ENCODE assay signal across 2 cellular contexts in the genomic region with DNA sequence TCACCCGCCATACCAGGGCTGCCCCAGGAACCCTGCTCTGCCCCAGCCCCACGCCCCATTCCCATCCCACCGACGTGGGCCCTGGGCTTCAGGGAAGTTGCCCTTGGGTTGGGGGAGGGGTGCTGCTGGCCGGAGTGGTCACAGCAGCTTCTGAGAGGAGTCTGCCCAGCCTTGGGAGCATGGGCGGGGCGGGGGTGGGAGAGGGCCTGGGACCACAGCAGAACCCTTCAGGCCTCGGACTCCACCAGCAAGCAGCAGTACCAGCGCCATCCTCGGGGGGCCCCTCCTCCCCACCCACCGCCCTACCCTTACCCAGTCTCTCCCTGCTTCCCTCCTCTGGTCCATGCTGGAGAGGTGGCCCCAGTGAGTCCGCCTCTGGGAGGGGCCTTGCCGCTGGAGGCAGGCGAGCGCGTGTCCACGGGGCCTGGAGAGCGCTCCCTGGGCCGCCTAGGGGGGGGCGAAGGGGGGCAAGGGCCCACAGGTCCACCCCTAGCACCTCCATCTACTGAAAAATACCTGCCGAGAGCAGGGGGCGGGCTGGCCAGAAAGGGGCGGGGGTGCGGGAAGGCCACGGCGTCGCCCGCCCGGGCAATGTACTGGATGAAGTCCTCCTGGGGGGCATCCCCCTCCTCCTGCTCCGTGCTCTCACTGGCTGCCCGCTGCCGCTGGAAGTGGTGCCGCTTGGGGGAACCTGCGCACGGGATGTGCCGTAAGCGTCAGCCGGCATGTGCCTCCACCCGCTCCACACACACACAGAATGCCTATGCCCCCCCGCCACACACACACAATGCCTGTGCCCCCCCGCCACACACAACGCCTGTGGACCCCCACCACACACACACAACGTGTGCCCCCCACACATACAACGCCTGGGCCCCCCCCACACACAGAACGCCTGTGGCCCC.
TF ChIP-seq lines count a peak whose summit lies in the region.

No MANE protein-coding gene starts in this region.

TF ChIP-seq in HEK293, 187 proteins besides CTCF, POLR2A, EP300 and RAD21:
- TF ChIP-seq ZNF621 (tag by site-specific recombination; IDR thresholded peaks at IDR 0.05): no peak
- peak; percentile 41 for TF ChIP-seq KLF1 (tag by site-specific recombination; IDR thresholded peaks at IDR 0.05)
- peak; percentile 43 for TF ChIP-seq GLIS1 (tag by site-specific recombination; IDR thresholded peaks at IDR 0.05)
- no peak for TF ChIP-seq ZNF184 (tag by site-specific recombination; IDR thresholded peaks at IDR 0.05)
- TF ChIP-seq, protein P1, sequence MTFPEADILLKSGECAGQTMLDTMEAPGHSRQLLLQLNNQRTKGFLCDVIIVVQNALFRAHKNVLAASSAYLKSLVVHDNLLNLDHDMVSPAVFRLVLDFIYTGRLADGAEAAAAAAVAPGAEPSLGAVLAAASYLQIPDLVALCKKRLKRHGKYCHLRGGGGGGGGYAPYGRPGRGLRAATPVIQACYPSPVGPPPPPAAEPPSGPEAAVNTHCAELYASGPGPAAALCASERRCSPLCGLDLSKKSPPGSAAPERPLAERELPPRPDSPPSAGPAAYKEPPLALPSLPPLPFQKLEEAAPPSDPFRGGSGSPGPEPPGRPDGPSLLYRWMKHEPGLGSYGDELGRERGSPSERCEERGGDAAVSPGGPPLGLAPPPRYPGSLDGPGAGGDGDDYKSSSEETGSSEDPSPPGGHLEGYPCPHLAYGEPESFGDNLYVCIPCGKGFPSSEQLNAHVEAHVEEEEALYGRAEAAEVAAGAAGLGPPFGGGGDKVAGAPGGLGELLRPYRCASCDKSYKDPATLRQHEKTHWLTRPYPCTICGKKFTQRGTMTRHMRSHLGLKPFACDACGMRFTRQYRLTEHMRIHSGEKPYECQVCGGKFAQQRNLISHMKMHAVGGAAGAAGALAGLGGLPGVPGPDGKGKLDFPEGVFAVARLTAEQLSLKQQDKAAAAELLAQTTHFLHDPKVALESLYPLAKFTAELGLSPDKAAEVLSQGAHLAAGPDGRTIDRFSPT (tag by site-specific recombination; IDR thresholded peaks at IDR 0.05): peak; percentile 15; the same call in 1 of the 2 replicates
- TF ChIP-seq ZNF843 (tag by site-specific recombination; IDR thresholded peaks at IDR 0.05): no peak
- peak; percentile 54; the same call in 1 of the 2 replicates for TF ChIP-seq KLF8 (tag by site-specific recombination; IDR thresholded peaks at IDR 0.05)
- no peak for TF ChIP-seq ZNF37A (tag by site-specific recombination; IDR thresholded peaks at IDR 0.05)
- TF ChIP-seq WT1 (tag by site-specific recombination; IDR thresholded peaks at IDR 0.05): no peak
- no peak for TF ChIP-seq ZBTB1 (tag by site-specific recombination; IDR thresholded peaks at IDR 0.05)
- TF ChIP-seq HOXC10 (CRISPR knock-in tag; IDR thresholded peaks at IDR 0.05): no peak
- TF ChIP-seq, protein P2, sequence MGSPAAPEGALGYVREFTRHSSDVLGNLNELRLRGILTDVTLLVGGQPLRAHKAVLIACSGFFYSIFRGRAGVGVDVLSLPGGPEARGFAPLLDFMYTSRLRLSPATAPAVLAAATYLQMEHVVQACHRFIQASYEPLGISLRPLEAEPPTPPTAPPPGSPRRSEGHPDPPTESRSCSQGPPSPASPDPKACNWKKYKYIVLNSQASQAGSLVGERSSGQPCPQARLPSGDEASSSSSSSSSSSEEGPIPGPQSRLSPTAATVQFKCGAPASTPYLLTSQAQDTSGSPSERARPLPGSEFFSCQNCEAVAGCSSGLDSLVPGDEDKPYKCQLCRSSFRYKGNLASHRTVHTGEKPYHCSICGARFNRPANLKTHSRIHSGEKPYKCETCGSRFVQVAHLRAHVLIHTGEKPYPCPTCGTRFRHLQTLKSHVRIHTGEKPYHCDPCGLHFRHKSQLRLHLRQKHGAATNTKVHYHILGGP (tag by site-specific recombination; IDR thresholded peaks at IDR 0.05): no peak
- peak; percentile 46 for TF ChIP-seq PATZ1 (tag by site-specific recombination; IDR thresholded peaks at IDR 0.05)
- TF ChIP-seq GLIS2 (tag by site-specific recombination; IDR thresholded peaks at IDR 0.05): peak; percentile 60; the same call in 1 of the 2 replicates
- TF ChIP-seq SP2 (tag by site-specific recombination; IDR thresholded peaks at IDR 0.05): peak; percentile 37; the same call in 1 of the 2 replicates
- no peak for TF ChIP-seq ZNF2 (tag by site-specific recombination; IDR thresholded peaks at IDR 0.05)

TF ChIP-seq in K562, 482 proteins besides CTCF, POLR2A, EP300 and RAD21:
- no peak for TF ChIP-seq TEAD1 (CRISPR knock-in tag; IDR thresholded peaks at IDR 0.05)
- no peak for TF ChIP-seq EWSR1 (IDR thresholded peaks at IDR 0.05; ENCODE audit: borderline replicate concordance, low read depth, partially characterized antibody)
- TF ChIP-seq RHOXF2B (CRISPR knock-in tag; conservative IDR thresholded peaks at IDR 0.05): no peak
- no peak for TF ChIP-seq HMG20A (CRISPR knock-in tag; conservative IDR thresholded peaks at IDR 0.05)
- TF ChIP-seq VEZF1 (CRISPR knock-in tag; IDR thresholded peaks at IDR 0.05): peak; percentile 46
- TF ChIP-seq BRD4 (IDR thresholded peaks at IDR 0.05): no peak
- TF ChIP-seq ZBTB33 (CRISPR knock-in tag; IDR thresholded peaks at IDR 0.05): peak; percentile 96
- no peak for TF ChIP-seq HIVEP1 (CRISPR knock-in tag; IDR thresholded peaks at IDR 0.05)
- TF ChIP-seq, protein P3, sequence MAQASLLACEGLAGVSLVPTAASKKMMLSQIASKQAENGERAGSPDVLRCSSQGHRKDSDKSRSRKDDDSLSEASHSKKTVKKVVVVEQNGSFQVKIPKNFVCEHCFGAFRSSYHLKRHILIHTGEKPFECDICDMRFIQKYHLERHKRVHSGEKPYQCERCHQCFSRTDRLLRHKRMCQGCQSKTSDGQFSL (CRISPR knock-in tag; IDR thresholded peaks at IDR 0.05): no peak; the same call in 1 of the 2 replicates
- TF ChIP-seq, protein P3 (tag; IDR thresholded peaks at IDR 0.05): peak in 1 of 2 experiments; percentile 52; a peak in 1 of 4 replicates
- TF ChIP-seq, protein P4, sequence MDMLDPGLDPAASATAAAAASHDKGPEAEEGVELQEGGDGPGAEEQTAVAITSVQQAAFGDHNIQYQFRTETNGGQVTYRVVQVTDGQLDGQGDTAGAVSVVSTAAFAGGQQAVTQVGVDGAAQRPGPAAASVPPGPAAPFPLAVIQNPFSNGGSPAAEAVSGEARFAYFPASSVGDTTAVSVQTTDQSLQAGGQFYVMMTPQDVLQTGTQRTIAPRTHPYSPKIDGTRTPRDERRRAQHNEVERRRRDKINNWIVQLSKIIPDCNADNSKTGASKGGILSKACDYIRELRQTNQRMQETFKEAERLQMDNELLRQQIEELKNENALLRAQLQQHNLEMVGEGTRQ (CRISPR knock-in tag; IDR thresholded peaks at IDR 0.05): no peak
- TF ChIP-seq, protein P5, sequence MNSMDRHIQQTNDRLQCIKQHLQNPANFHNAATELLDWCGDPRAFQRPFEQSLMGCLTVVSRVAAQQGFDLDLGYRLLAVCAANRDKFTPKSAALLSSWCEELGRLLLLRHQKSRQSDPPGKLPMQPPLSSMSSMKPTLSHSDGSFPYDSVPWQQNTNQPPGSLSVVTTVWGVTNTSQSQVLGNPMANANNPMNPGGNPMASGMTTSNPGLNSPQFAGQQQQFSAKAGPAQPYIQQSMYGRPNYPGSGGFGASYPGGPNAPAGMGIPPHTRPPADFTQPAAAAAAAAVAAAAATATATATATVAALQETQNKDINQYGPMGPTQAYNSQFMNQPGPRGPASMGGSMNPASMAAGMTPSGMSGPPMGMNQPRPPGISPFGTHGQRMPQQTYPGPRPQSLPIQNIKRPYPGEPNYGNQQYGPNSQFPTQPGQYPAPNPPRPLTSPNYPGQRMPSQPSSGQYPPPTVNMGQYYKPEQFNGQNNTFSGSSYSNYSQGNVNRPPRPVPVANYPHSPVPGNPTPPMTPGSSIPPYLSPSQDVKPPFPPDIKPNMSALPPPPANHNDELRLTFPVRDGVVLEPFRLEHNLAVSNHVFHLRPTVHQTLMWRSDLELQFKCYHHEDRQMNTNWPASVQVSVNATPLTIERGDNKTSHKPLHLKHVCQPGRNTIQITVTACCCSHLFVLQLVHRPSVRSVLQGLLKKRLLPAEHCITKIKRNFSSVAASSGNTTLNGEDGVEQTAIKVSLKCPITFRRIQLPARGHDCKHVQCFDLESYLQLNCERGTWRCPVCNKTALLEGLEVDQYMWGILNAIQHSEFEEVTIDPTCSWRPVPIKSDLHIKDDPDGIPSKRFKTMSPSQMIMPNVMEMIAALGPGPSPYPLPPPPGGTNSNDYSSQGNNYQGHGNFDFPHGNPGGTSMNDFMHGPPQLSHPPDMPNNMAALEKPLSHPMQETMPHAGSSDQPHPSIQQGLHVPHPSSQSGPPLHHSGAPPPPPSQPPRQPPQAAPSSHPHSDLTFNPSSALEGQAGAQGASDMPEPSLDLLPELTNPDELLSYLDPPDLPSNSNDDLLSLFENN (IDR thresholded peaks at IDR 0.05; ENCODE audit: low read depth in 2 of 2, low read length in 2 of 2): no peak
- no peak for TF ChIP-seq SNIP1 (IDR thresholded peaks at IDR 0.05; ENCODE audit: low read depth)
TF ChIP-seq in K562: peak in this region for 3.
